In the genomic region with DNA sequence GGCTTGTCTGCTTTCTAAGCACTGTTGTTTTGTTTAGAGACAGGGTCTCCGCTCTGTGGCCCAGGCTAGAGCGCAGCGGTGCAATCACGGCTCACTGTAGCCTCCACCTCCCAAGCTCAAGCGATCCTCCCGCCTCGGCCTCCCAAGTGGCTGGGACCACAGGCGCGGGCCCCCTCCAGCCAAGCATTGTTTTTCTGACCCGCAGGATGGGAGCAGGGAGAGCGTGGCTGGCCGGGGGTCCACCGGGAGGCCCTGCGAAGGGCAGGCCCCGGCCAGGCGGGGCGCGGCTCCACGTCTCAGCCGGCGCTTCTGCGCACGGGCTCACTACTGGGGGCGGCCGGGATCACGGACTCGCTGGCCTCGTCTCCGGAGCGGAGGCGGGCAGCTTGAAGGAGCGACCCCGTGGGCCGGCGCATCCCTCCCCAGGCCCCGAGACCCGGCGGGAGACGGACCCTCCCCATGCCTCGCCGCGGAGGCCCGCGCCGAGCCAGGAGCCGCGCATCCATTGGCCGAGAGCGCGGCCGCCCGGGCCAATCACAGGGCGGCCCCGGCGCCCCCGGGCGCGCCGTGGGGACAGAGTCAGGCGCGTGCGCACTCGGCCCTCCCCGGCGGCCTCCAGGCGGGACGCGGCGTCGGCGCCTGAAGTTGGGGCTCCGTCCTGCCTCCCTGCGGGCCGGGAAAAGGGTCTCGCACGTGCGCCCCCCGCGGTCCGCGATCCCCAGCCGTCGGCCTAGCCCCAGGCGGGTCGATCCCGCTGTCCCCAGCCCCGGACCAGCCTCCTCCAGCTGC, we compare ENCODE assay signal across 1 cellular context.
TF ChIP-seq lines count a peak whose summit lies in the region.

No MANE protein-coding gene starts in this region.

TF ChIP-seq in K562, 482 proteins besides CTCF, POLR2A, EP300 and RAD21 (continued from another document):
- TF ChIP-seq, protein P1, sequence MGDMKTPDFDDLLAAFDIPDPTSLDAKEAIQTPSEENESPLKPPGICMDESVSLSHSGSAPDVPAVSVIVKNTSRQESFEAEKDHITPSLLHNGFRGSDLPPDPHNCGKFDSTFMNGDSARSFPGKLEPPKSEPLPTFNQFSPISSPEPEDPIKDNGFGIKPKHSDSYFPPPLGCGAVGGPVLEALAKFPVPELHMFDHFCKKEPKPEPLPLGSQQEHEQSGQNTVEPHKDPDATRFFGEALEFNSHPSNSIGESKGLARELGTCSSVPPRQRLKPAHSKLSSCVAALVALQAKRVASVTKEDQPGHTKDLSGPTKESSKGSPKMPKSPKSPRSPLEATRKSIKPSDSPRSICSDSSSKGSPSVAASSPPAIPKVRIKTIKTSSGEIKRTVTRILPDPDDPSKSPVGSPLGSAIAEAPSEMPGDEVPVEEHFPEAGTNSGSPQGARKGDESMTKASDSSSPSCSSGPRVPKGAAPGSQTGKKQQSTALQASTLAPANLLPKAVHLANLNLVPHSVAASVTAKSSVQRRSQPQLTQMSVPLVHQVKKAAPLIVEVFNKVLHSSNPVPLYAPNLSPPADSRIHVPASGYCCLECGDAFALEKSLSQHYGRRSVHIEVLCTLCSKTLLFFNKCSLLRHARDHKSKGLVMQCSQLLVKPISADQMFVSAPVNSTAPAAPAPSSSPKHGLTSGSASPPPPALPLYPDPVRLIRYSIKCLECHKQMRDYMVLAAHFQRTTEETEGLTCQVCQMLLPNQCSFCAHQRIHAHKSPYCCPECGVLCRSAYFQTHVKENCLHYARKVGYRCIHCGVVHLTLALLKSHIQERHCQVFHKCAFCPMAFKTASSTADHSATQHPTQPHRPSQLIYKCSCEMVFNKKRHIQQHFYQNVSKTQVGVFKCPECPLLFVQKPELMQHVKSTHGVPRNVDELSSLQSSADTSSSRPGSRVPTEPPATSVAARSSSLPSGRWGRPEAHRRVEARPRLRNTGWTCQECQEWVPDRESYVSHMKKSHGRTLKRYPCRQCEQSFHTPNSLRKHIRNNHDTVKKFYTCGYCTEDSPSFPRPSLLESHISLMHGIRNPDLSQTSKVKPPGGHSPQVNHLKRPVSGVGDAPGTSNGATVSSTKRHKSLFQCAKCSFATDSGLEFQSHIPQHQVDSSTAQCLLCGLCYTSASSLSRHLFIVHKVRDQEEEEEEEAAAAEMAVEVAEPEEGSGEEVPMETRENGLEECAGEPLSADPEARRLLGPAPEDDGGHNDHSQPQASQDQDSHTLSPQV (IDR thresholded peaks at IDR 0.05), result peak; percentile 95
- no peak for TF ChIP-seq SMARCA4 (IDR thresholded peaks at IDR 0.05)
- peak; percentile 44; the same call in 1 of the 2 replicates for TF ChIP-seq ERF (CRISPR knock-in tag; IDR thresholded peaks at IDR 0.05)
- peak; percentile 66 for TF ChIP-seq MEIS2 (IDR thresholded peaks at IDR 0.05; ENCODE audit: partially characterized antibody)
- no peak for TF ChIP-seq PURB (CRISPR knock-in tag; IDR thresholded peaks at IDR 0.05; ENCODE audit: low read depth)
- TF ChIP-seq, protein P2, sequence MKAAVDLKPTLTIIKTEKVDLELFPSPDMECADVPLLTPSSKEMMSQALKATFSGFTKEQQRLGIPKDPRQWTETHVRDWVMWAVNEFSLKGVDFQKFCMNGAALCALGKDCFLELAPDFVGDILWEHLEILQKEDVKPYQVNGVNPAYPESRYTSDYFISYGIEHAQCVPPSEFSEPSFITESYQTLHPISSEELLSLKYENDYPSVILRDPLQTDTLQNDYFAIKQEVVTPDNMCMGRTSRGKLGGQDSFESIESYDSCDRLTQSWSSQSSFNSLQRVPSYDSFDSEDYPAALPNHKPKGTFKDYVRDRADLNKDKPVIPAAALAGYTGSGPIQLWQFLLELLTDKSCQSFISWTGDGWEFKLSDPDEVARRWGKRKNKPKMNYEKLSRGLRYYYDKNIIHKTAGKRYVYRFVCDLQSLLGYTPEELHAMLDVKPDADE (conservative IDR thresholded peaks at IDR 0.05; ENCODE audit: control insufficient read depth, low read depth, low read length), result 0 out of 2 replicates have a peak, but pooled peaks have one; percentile 38
- TF ChIP-seq SETDB1 (IDR thresholded peaks at IDR 0.05; ENCODE audit: low read length), result no peak
